19 cellular contexts compared by ENCODE assay signal in the genomic region with DNA sequence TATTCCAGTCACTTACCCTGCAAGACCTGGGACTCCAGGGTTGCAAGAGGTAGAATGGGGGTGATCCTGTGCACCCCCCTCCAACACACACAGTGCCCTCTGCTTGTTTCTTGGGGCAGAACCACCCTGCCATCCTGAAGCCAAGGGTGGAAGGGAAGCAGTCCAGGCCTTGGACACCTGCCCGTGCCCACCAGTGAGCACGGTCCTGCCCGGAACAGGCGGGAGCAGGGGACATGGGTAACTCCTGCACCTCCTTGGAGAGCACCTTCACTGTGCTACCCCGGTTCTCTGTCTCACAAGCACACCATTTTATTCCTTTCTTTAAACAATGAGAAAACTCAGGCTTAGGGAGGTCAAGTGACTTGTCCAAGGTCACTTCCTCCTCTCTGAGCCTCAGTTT. TPM values are rescaled to one million over a fixed set of nuclear protein-coding genes. Genes with fewer than 3 reads are reported as not detected.
DNase-seq lines count a peak whose midpoint lies in the region; ATAC-seq, FAIRE-seq and TF ChIP-seq lines count a peak whose summit lies in the region.
"Had no signal": no experiment of that assay in that cellular context is flagged by ENCODE, and none has a peak within 500 bp of the region (broad histone marks: within the 10 kb centered on the region; RNA-seq: fewer than 3 reads in every experiment).

No MANE protein-coding gene starts in this region.

- H3K9ac ChIP-seq in OCI-LY3 (ENCODE audit: low read length) (peak overlapping the region; percentile 59), endothelial cell of umbilical vein (replicated peaks; ENCODE audit: extremely low read depth, insufficient read depth, low read length) (no peak overlapping the region)

- peaks cover 99% of the 10 kb centered on the region for H3K36me3 ChIP-seq in OCI-LY3 (replicated peaks; ENCODE audit: low read depth, low read length)
- no peaks in the 10 kb centered on the region for H3K36me3 ChIP-seq in endothelial cell of umbilical vein (ENCODE audit: control insufficient read depth in 2 of 2, extremely low read depth in 1 of 2, insufficient read depth in 2 of 2, low read length in 2 of 2)
- peaks cover 6 to 81% (median 36%) of the 10 kb centered on the region in 4 donors for H3K36me3 ChIP-seq in stomach
- no peaks in the 10 kb centered on the region for H3K36me3 ChIP-seq in testis (ENCODE audit: low read depth, missing control alignments)

- H3K27me3 ChIP-seq in OCI-LY3 (ENCODE audit: low read depth, low read length) (no peaks in the 10 kb centered on the region), endothelial cell of umbilical vein (ENCODE audit: control insufficient read depth in 2 of 2, insufficient read depth in 2 of 2, low read length in 2 of 2) (no peaks in the 10 kb centered on the region), stomach (no peaks in the 10 kb centered on the region), testis (no peaks in the 10 kb centered on the region)

- H3K9me3 ChIP-seq in OCI-LY3 (ENCODE audit: insufficient read depth, low read length) (no peaks in the 10 kb centered on the region), endothelial cell of umbilical vein (replicated peaks; ENCODE audit: control insufficient read depth, insufficient read depth, low read length) (no peaks in the 10 kb centered on the region), stomach (no peaks in the 10 kb centered on the region), testis (no peaks in the 10 kb centered on the region)

- WGBS in stomach, 5 donors, result 74 to 88% (median 81%) methylated on average over 5 of the region's 5 CpGs
- WGBS in testis, 2 donors, result 90 to 96% methylated on average over 3 to 5 of the region's 5 CpGs

- DNase-seq in activated naive CD4-positive, alpha-beta T cell treated with anti-CD3 and anti-CD28 coated beads, Interleukin-2, amount 50 U/mL, for 72 hours (ENCODE audit: low spot score in 2 of 2), result no peak
- no peak for DNase-seq in activated naive CD4-positive, alpha-beta T cell (lab: John Stamatoyannopoulos, UW)
- DNase-seq in endothelial cell of umbilical vein (ENCODE audit: low read depth, low spot score) (no peak), stomach (no peak), testis (no peak)
- DNase-seq: DMS 273 treated with DMSO at 0.1 percent for 48 hours, GDM1, GOT3, Kasumi-1, NCI-H1105, NCI-H1694 treated with DMSO at 0.1 percent for 48 hours, NCI-H2107, NCI-H2227 treated with DMSO at 0.1 percent for 48 hours, NCI-H524, SHP77 had no signal

- TF ChIP-seq EP300 in stomach (IDR thresholded peaks at IDR 0.05), result no peak

- BruUV-seq in endothelial cell of umbilical vein (replicated peaks; lab: Mats Ljungman, UMichigan), result no TSS peak

- CTCF ChIA-PET in endothelial cell of umbilical vein (lab: Charles Lee), result interaction anchor here (1.0 to 3.5 kb wide), 7 partner anchors 8 to 563 kb away, joined by 3 to 26 read pairs (median 4); partner anchors contain the start of gene SLC6A6

- H3K9me3 Mint-ChIP-seq in activated naive CD4-positive, alpha-beta T cell treated with anti-CD3 and anti-CD28 coated beads, Interleukin-2, amount 50 U/mL, for 72 hours, result no peaks in the 10 kb centered on the region

- POLR2A ChIA-PET in endothelial cell of umbilical vein (lab: Charles Lee), result interaction anchor here (1.6 kb wide), 1 partner anchor 281 kb away, joined by 3 read pairs; the partner anchor contains the start of gene LSM3

- H3K36me3 Mint-ChIP-seq in activated naive CD4-positive, alpha-beta T cell treated with anti-CD3 and anti-CD28 coated beads, Interleukin-2, amount 50 U/mL, for 72 hours, result peaks cover 0 to 16% of the 10 kb centered on the region in 2 donors

- H2AFZ ChIP-seq in OCI-LY3 (ENCODE audit: low read depth, low read length) (no peak overlapping the region), endothelial cell of umbilical vein (ENCODE audit: low read depth, low read length) (no peak overlapping the region)

- no peak overlapping the region for H3K4me3 ChIP-seq in OCI-LY3 (ENCODE audit: low read length)
- no peak overlapping the region for H3K4me3 ChIP-seq in endothelial cell of umbilical vein (replicated peaks in 1 of 3; ENCODE audit: insufficient read depth in 1 of 3, low read depth in 1 of 3, low read length in 3 of 3)
- H3K4me3 ChIP-seq in stomach, result no peak overlapping the region
- H3K4me3 ChIP-seq in testis, result no peak overlapping the region
- H3K4me3 ChIP-seq: GM12878 had no signal

- H3K27ac Mint-ChIP-seq in activated naive CD4-positive, alpha-beta T cell treated with anti-CD3 and anti-CD28 coated beads, Interleukin-2, amount 50 U/mL, for 72 hours, result peak overlapping the region; percentile 68 to 84

- TF ChIP-seq CTCF in OCI-LY3 (IDR thresholded peaks at IDR 0.05; ENCODE audit: low read depth, low read length) (no peak), endothelial cell of umbilical vein (IDR thresholded peaks at IDR 0.05; ENCODE audit: extremely low read depth in 1 of 2, insufficient read depth in 1 of 2, low read depth in 1 of 2, low read length in 2 of 2) (no peak), stomach (IDR thresholded peaks at IDR 0.05) (no peak), testis (IDR thresholded peaks at IDR 0.05) (no peak)

- H3K4me2 ChIP-seq in OCI-LY3 (ENCODE audit: low read length) (0 out of 2 replicates have a peak overlapping the region, but pooled peaks have one; percentile 62), endothelial cell of umbilical vein (ENCODE audit: insufficient read depth, low read length) (no peak overlapping the region)

- H3K79me2 ChIP-seq in OCI-LY3 (ENCODE audit: low read length) (peaks cover under 1% of the 10 kb centered on the region), endothelial cell of umbilical vein (ENCODE audit: control insufficient read depth, insufficient read depth, low read length) (no peaks in the 10 kb centered on the region)

- dilution Hi-C loops in endothelial cell of umbilical vein (cut with MboI; ENCODE audit: extremely low pct_ligation_motif_present, low sequenced_read_pairs), result no loop called here

- no peak for ATAC-seq in activated naive CD4-positive, alpha-beta T cell treated with anti-CD3 and anti-CD28 coated beads, Interleukin-2, amount 50 U/mL, for 72 hours
- no peak for ATAC-seq in GM18907 (IDR thresholded peaks at IDR 0.05; ENCODE audit: unreplicated experiment)
- ATAC-seq: GM12878 had no signal

- TF ChIP-seq POLR2A in endothelial cell of umbilical vein (IDR thresholded peaks at IDR 0.05; ENCODE audit: low read depth, low read length), result no peak
- TF ChIP-seq POLR2A in stomach (IDR thresholded peaks at IDR 0.05), result no peak
- no peak for TF ChIP-seq POLR2A in testis (IDR thresholded peaks at IDR 0.05)

- intact Hi-C loops in endothelial cell of umbilical vein (cut with micrococcal nuclease) (no loop called here), stomach (cut with DNase I; ENCODE audit: low total_unique reads) (loop anchor here (10.0 kb wide), 1 partner anchor 55 kb away; the partner anchor contains the start of gene SLC6A6), testis (cut with DNase I; ENCODE audit: low total_unique reads) (loop anchor here (10.0 kb wide), 1 partner anchor 55 kb away; the partner anchor contains the start of gene SLC6A6)

- H3K4me1 ChIP-seq in OCI-LY3 (ENCODE audit: low read length) (peaks cover 52% of the 10 kb centered on the region), endothelial cell of umbilical vein (ENCODE audit: control insufficient read depth, extremely low read depth, insufficient read depth, low read length) (peaks cover 38% of the 10 kb centered on the region), stomach (peaks cover 37 to 71% (median 57%) of the 10 kb centered on the region in 4 donors), testis (peaks cover 10% of the 10 kb centered on the region)

- H4K20me1 ChIP-seq in OCI-LY3 (ENCODE audit: insufficient read depth, low read length), result no peaks in the 10 kb centered on the region
- no peaks in the 10 kb centered on the region for H4K20me1 ChIP-seq in endothelial cell of umbilical vein (replicated peaks; ENCODE audit: control insufficient read depth, extremely low read depth, insufficient read depth, low read length)

- FAIRE-seq in endothelial cell of umbilical vein (lab: Jason Lieb, UNC), result peak; percentile 46
- FAIRE-seq: GM12878 had no signal

- peak overlapping the region; percentile 82 for H3K27ac ChIP-seq in OCI-LY3 (ENCODE audit: low read length)
- no peak overlapping the region for H3K27ac ChIP-seq in endothelial cell of umbilical vein (ENCODE audit: insufficient read depth, low read depth, low read length)
- peak overlapping the region in 4 of 5 donors; percentile 52 to 83 (median 71) for H3K27ac ChIP-seq in stomach
- no peak overlapping the region for H3K27ac ChIP-seq in testis
- H3K27ac ChIP-seq: C4-2B had no signal

- no peaks in the 10 kb centered on the region for H3K9me1 ChIP-seq in endothelial cell of umbilical vein (replicated peaks; ENCODE audit: control insufficient read depth, extremely low read depth, insufficient read depth, low read length)

TF ChIP-seq in endothelial cell of umbilical vein, 7 proteins besides CTCF, POLR2A, EP300 and RAD21 (continues in another document):
- no peak for TF ChIP-seq FOS (IDR thresholded peaks at IDR 0.05; ENCODE audit: borderline replicate concordance, insufficient read depth, low read length)
- TF ChIP-seq, protein P1, sequence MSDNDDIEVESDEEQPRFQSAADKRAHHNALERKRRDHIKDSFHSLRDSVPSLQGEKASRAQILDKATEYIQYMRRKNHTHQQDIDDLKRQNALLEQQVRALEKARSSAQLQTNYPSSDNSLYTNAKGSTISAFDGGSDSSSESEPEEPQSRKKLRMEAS (IDR thresholded peaks at IDR 0.05; ENCODE audit: insufficient read depth, insufficient read length), result no peak
- TF ChIP-seq JUN (IDR thresholded peaks at IDR 0.05; ENCODE audit: borderline replicate concordance, insufficient read depth, insufficient read length, low read depth), result no peak
- TF ChIP-seq MYC (IDR thresholded peaks at IDR 0.05; ENCODE audit: low read depth, low read length), result no peak
- no peak for TF ChIP-seq POLR2AphosphoS5 (IDR thresholded peaks at IDR 0.05; ENCODE audit: insufficient read depth, low read depth, low read length)
- no peak for TF ChIP-seq GATA2 (IDR thresholded peaks at IDR 0.05; ENCODE audit: insufficient read depth, insufficient read length, low read depth, low read length)

RNA-seq across cellular contexts. Expression of gene SLC6A6, which starts 57.0 kb away (rescaled TPM):
- 10 to 100 TPM; 52.7 to 71.9 TPM for total RNA-seq in activated naive CD4-positive, alpha-beta T cell treated with anti-CD3 and anti-CD28 coated beads, Interleukin-2, amount 50 U/mL, for 72 hours
- total RNA-seq in endothelial cell of umbilical vein (33.8 and 38.0 TPM in 2 replicates), stomach (10 to 100 TPM; 15.6 to 36.7 (median 28.0) TPM), testis (10 to 100 TPM; 13.7 to 14.9 TPM)
- polyA plus RNA-seq in endothelial cell of umbilical vein (24.8 and 25.7 TPM in 2 replicates), stomach (1 to 10 TPM; 3.0 to 6.8 (median 4.9) TPM), testis (ENCODE audit: insufficient read depth, low read depth, low replicate concordance) (9.7 TPM)
- polyA plus RNA-seq in endothelial cell of umbilical vein (2011; cell fraction: cytosol; rRNA removed), result 16.9 and 19.1 TPM in 2 replicates
- 51.5 and 59.3 TPM in 2 replicates for polyA plus RNA-seq in endothelial cell of umbilical vein (2011; cell fraction: nucleus; rRNA removed)
- 13.7 and 19.6 TPM in 2 replicates for polyA plus RNA-seq in endothelial cell of umbilical vein (2012)
- 75.0 and 82.1 TPM in 2 replicates for polyA minus RNA-seq in endothelial cell of umbilical vein
- 12.4 TPM for polyA minus RNA-seq in endothelial cell of umbilical vein (2011; cell fraction: cytosol; rRNA and poly(A)+ RNA removed)
- 47.6 and 56.2 TPM in 2 replicates for polyA minus RNA-seq in endothelial cell of umbilical vein (2011; cell fraction: nucleus; rRNA and poly(A)+ RNA removed)

Comparison
In these comparisons a context has a peak if more than half of its experiments do, and no peak if none do; other contexts are left out.
1. H3K27ac ChIP-seq: peak in OCI-LY3 (single experiment) and stomach (4 of 5); none in endothelial cell of umbilical vein (single experiment) and testis (0 of 2).